ENCODE assay signal across 13 cellular contexts in genomic region chr2:203599509-203599908, GRCh38.
DNase-seq lines count a peak whose midpoint lies in the region; ATAC-seq and TF ChIP-seq lines count a peak whose summit lies in the region.
"Had no signal": no experiment of that assay in that cellular context is flagged by ENCODE, and none has a peak within 500 bp of the region (broad histone marks: within the 10 kb centered on the region; RNA-seq: fewer than 3 reads in every experiment).

No MANE protein-coding gene starts in this region.

- TF ChIP-seq CTCF in testis (IDR thresholded peaks at IDR 0.05) = no peak

- H3K27me3 ChIP-seq in testis = no peaks in the 10 kb centered on the region

- H3K36me3 Mint-ChIP-seq in activated CD8-positive, alpha-beta memory T cell treated with anti-CD3 and anti-CD28 coated beads, Interleukin-2, amount 10 ng/mL, durations not matched to agents 7 days and 5 days = peaks cover 1% of the 10 kb centered on the region

- DNase-seq in activated CD8-positive, alpha-beta memory T cell treated with anti-CD3 and anti-CD28 coated beads, Interleukin-2, amount 10 ng/mL, durations not matched to agents 7 days and 5 days = no peak
- DNase-seq in activated CD8-positive, alpha-beta memory T cell treated with anti-CD3 and anti-CD28 coated beads, Interleukin-2, amount 50 U/mL, for 4 hours = no peak
- DNase-seq in stimulated activated naive CD8-positive, alpha-beta T cell treated with anti-CD3 and anti-CD28 coated beads, Interleukin-15, Interleukin-2, amounts not matched to agents 100 U/mL and 50 U/mL, for 24 hours = no peak
- DNase-seq in NCI-H345 (lab: John Stamatoyannopoulos, UW) (no peak), testis (no peak), MV-4-11 (lab: John Stamatoyannopoulos, UW) (no peak)
- DNase-seq: activated CD8-positive, alpha-beta memory T cell treated with anti-CD3 and anti-CD28 coated beads for 24 hours; immature natural killer cell; NCI-H2029 treated with DMSO at 0.1 percent for 48 hours; OCI-M1; stimulated activated CD4-positive, alpha-beta T cell treated with anti-CD3 and anti-CD28 coated beads, Interleukin-2, amount 100 ng/mL, for 48 hours had no signal

- H3K4me3 Mint-ChIP-seq in activated CD8-positive, alpha-beta memory T cell treated with anti-CD3 and anti-CD28 coated beads, Interleukin-2, amount 10 ng/mL, durations not matched to agents 7 days and 5 days = no peak overlapping the region
- H3K4me3 Mint-ChIP-seq: immature natural killer cell had no signal

- no peak for TF ChIP-seq POLR2A in testis (IDR thresholded peaks at IDR 0.05)

- WGBS in testis, 2 donors = 85 to 88% methylated on average over 4 of the region's 4 CpGs

- H3K9me3 Mint-ChIP-seq in activated CD8-positive, alpha-beta memory T cell treated with anti-CD3 and anti-CD28 coated beads, Interleukin-2, amount 10 ng/mL, durations not matched to agents 7 days and 5 days (ENCODE audit: low read depth) = no peaks in the 10 kb centered on the region

- CTCF ChIA-PET in activated CD8-positive, alpha-beta memory T cell treated with anti-CD3 and anti-CD28 coated beads, Interleukin-2, amount 10 ng/mL, durations not matched to agents 7 days and 5 days (lab: Charles Lee) = interaction anchor here (0.7 to 1.2 kb wide), 3 partner anchors 43 to 216 kb away, joined by 3 read pairs; no protein-coding TSS in a partner anchor

- H3K9me3 ChIP-seq in testis = no peaks in the 10 kb centered on the region

- H3K36me3 ChIP-seq in testis (ENCODE audit: low read depth, missing control alignments) = no peaks in the 10 kb centered on the region

- peak; percentile 69 for ATAC-seq in activated CD8-positive, alpha-beta memory T cell treated with anti-CD3 and anti-CD28 coated beads, Interleukin-2, amount 10 ng/mL, durations not matched to agents 7 days and 5 days
- ATAC-seq in GM21717 (IDR thresholded peaks at IDR 0.05; ENCODE audit: unreplicated experiment) (peak; percentile 63), HG03175 (IDR thresholded peaks at IDR 0.05; ENCODE audit: unreplicated experiment) (peak; percentile 33)
- peak; percentile 51 for ATAC-seq in stimulated activated naive CD8-positive, alpha-beta T cell treated with anti-CD3 and anti-CD28 coated beads, Interleukin-15, Interleukin-2, amounts not matched to agents 100 U/mL and 50 U/mL, for 24 hours

- H3K4me3 ChIP-seq in testis = no peak overlapping the region

- H3K4me1 Mint-ChIP-seq in activated CD8-positive, alpha-beta memory T cell treated with anti-CD3 and anti-CD28 coated beads, Interleukin-2, amount 10 ng/mL, durations not matched to agents 7 days and 5 days = peaks cover 27% of the 10 kb centered on the region

- no peak overlapping the region for H3K27ac Mint-ChIP-seq in activated CD8-positive, alpha-beta memory T cell treated with anti-CD3 and anti-CD28 coated beads, Interleukin-2, amount 10 ng/mL, durations not matched to agents 7 days and 5 days
- H3K27ac Mint-ChIP-seq: immature natural killer cell had no signal

- no peaks in the 10 kb centered on the region for H3K4me1 ChIP-seq in testis

- intact Hi-C loops in testis (cut with DNase I; ENCODE audit: low total_unique reads) = no loop called here

- no peak overlapping the region for H3K27ac ChIP-seq in testis

- H3K27me3 Mint-ChIP-seq in activated CD8-positive, alpha-beta memory T cell treated with anti-CD3 and anti-CD28 coated beads, Interleukin-2, amount 10 ng/mL, durations not matched to agents 7 days and 5 days = peaks cover 75% of the 10 kb centered on the region
